In the genomic region with DNA sequence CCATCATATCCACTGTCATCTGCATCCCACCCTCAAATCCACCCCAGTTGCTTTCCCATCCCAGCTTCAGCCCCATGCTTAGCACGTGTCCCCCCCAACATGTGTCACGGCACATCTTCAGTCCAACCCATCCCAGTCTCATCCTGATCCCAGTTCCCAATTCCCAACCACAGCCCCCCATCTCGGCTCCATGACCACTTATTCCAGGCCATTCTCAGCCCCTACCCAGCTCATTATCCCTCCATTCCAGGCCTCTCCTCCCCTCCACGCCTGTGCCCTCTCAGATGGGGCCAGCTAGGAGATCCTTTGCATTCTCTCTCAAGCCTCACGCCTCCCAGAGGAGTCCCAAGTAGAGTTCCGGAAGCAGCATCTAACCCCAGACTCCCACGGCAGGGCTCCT, we compare ENCODE assay signal across 9 cellular contexts. TPM values are rescaled to one million over a fixed set of nuclear protein-coding genes. Genes with fewer than 3 reads are reported as not detected.
DNase-seq lines count a peak whose midpoint lies in the region; ATAC-seq and TF ChIP-seq lines count a peak whose summit lies in the region.
"Had no signal": no experiment of that assay in that cellular context is flagged by ENCODE, and none has a peak within 500 bp of the region (broad histone marks: within the 10 kb centered on the region; RNA-seq: fewer than 3 reads in every experiment).

No MANE protein-coding gene starts in this region.

- H3K4me3 Mint-ChIP-seq in CD8-positive, alpha-beta T cell, result peak overlapping the region; percentile 80
- peak overlapping the region; percentile 64 for H3K4me3 Mint-ChIP-seq in osteocyte (ENCODE audit: unreplicated experiment)

- no peaks in the 10 kb centered on the region for H3K9me3 ChIP-seq in CD8-positive, alpha-beta T cell (ENCODE audit: low read length)
- H3K9me3 ChIP-seq in effector memory CD4-positive, alpha-beta T cell (ENCODE audit: control insufficient read depth, low read length), result no peaks in the 10 kb centered on the region

- H3K4me1 ChIP-seq in CD8-positive, alpha-beta T cell (ENCODE audit: insufficient read depth, low read length), result peaks cover 48% of the 10 kb centered on the region
- peaks cover 10% of the 10 kb centered on the region for H3K4me1 ChIP-seq in effector memory CD4-positive, alpha-beta T cell (ENCODE audit: control insufficient read depth, insufficient read depth, low read length, poor library complexity, severe bottlenecking)

- POLR2A ChIA-PET in CD8-positive, alpha-beta T cell (lab: Charles Lee), result interaction anchor here (1.4 kb wide), 1 partner anchor 30 kb away, joined by 3 read pairs; no protein-coding TSS in a partner anchor

- no peak for ATAC-seq in CD8-positive, alpha-beta T cell

- no peak for TF ChIP-seq CTCF in CD8-positive, alpha-beta T cell (IDR thresholded peaks at IDR 0.05)
- no peak for TF ChIP-seq CTCF in osteocyte (IDR thresholded peaks at IDR 0.05)

- intact Hi-C loops in CD8-positive, alpha-beta T cell (cut with DNase I, micrococcal nuclease), result no loop called here

- TF ChIP-seq RAD21 in Ishikawa (IDR thresholded peaks at IDR 0.05; ENCODE audit: low read depth), result no peak

- H3K36me3 Mint-ChIP-seq in CD8-positive, alpha-beta T cell, result no peaks in the 10 kb centered on the region
- H3K36me3 Mint-ChIP-seq in osteocyte (ENCODE audit: unreplicated experiment), result no peaks in the 10 kb centered on the region

- peak overlapping the region; percentile 64 for H3K27ac Mint-ChIP-seq in CD8-positive, alpha-beta T cell
- peak overlapping the region; percentile 77 for H3K27ac Mint-ChIP-seq in osteocyte (ENCODE audit: unreplicated experiment)

- TF ChIP-seq EP300 in Ishikawa (IDR thresholded peaks at IDR 0.05; ENCODE audit: borderline replicate concordance), result no peak

- peaks cover 57% of the 10 kb centered on the region for H3K4me1 Mint-ChIP-seq in CD8-positive, alpha-beta T cell (ENCODE audit: low read depth)
- peaks cover 64% of the 10 kb centered on the region for H3K4me1 Mint-ChIP-seq in osteocyte (ENCODE audit: unreplicated experiment)

- CTCF ChIA-PET in CD8-positive, alpha-beta T cell (lab: Charles Lee), result interaction anchor here (0.8 to 6.6 kb wide), 3 partner anchors 19 to 30 kb away, joined by 4 to 33 read pairs (median 10); no protein-coding TSS in a partner anchor

- H3K9me3 Mint-ChIP-seq in CD8-positive, alpha-beta T cell, result no peaks in the 10 kb centered on the region
- no peaks in the 10 kb centered on the region for H3K9me3 Mint-ChIP-seq in osteocyte (ENCODE audit: unreplicated experiment)

- no peaks in the 10 kb centered on the region for H3K27me3 Mint-ChIP-seq in CD8-positive, alpha-beta T cell (ENCODE audit: low read depth)
- H3K27me3 Mint-ChIP-seq in osteocyte (ENCODE audit: unreplicated experiment), result no peaks in the 10 kb centered on the region

- no peaks in the 10 kb centered on the region for H3K36me3 ChIP-seq in CD8-positive, alpha-beta T cell (ENCODE audit: insufficient read depth, low read length)
- H3K36me3 ChIP-seq in effector memory CD4-positive, alpha-beta T cell (ENCODE audit: control insufficient read depth, insufficient read depth, low read length), result no peaks in the 10 kb centered on the region

- no peak overlapping the region for H3K4me3 ChIP-seq in CD8-positive, alpha-beta T cell (ENCODE audit: low read depth, low read length)
- H3K4me3 ChIP-seq in effector memory CD4-positive, alpha-beta T cell (ENCODE audit: insufficient read depth, low read depth, low read length, poor library complexity, severe bottlenecking), result no peak overlapping the region

- no peak overlapping the region for H3K27ac ChIP-seq in CD8-positive, alpha-beta T cell (ENCODE audit: low read depth, low read length)
- H3K27ac ChIP-seq in effector memory CD4-positive, alpha-beta T cell (ENCODE audit: insufficient read depth, low read length, poor library complexity, severe bottlenecking), result no peak overlapping the region

- no peak for DNase-seq in CD8-positive, alpha-beta T cell
- DNase-seq in ecto neural progenitor cell (ENCODE audit: low spot score) (peak; percentile 58), osteocyte (ENCODE audit: extremely low spot score, unreplicated experiment) (no peak), NCI-H187 treated with DMSO at 0.1 percent for 48 hours (lab: John Stamatoyannopoulos, UW) (no peak), DMS53 treated with DMSO at 0.1 percent for 48 hours (lab: John Stamatoyannopoulos, UW; ENCODE audit: unreplicated experiment) (no peak), OCI-M2 (lab: John Stamatoyannopoulos, UW; ENCODE audit: unreplicated experiment) (no peak)
- no peak for DNase-seq in effector memory CD4-positive, alpha-beta T cell
- DNase-seq: activated CD4-positive, alpha-beta T cell treated with anti-CD3 and anti-CD28 coated beads for 4 hours had no signal

- no peaks in the 10 kb centered on the region for H3K27me3 ChIP-seq in CD8-positive, alpha-beta T cell (ENCODE audit: insufficient read depth, low read length)
- no peaks in the 10 kb centered on the region for H3K27me3 ChIP-seq in effector memory CD4-positive, alpha-beta T cell (replicated peaks; ENCODE audit: control insufficient read depth, insufficient read depth, low read length, poor library complexity, severe bottlenecking)

TF ChIP-seq in Ishikawa, 13 proteins besides CTCF, POLR2A, EP300 and RAD21:
- TF ChIP-seq, protein P1, sequence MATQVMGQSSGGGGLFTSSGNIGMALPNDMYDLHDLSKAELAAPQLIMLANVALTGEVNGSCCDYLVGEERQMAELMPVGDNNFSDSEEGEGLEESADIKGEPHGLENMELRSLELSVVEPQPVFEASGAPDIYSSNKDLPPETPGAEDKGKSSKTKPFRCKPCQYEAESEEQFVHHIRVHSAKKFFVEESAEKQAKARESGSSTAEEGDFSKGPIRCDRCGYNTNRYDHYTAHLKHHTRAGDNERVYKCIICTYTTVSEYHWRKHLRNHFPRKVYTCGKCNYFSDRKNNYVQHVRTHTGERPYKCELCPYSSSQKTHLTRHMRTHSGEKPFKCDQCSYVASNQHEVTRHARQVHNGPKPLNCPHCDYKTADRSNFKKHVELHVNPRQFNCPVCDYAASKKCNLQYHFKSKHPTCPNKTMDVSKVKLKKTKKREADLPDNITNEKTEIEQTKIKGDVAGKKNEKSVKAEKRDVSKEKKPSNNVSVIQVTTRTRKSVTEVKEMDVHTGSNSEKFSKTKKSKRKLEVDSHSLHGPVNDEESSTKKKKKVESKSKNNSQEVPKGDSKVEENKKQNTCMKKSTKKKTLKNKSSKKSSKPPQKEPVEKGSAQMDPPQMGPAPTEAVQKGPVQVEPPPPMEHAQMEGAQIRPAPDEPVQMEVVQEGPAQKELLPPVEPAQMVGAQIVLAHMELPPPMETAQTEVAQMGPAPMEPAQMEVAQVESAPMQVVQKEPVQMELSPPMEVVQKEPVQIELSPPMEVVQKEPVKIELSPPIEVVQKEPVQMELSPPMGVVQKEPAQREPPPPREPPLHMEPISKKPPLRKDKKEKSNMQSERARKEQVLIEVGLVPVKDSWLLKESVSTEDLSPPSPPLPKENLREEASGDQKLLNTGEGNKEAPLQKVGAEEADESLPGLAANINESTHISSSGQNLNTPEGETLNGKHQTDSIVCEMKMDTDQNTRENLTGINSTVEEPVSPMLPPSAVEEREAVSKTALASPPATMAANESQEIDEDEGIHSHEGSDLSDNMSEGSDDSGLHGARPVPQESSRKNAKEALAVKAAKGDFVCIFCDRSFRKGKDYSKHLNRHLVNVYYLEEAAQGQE (IDR thresholded peaks at IDR 0.05; ENCODE audit: low read depth), result no peak
- TF ChIP-seq FOXM1 (IDR thresholded peaks at IDR 0.05; ENCODE audit: borderline replicate concordance, low read depth), result no peak
- TF ChIP-seq MAX (IDR thresholded peaks at IDR 0.05), result 0 out of 2 replicates have a peak, but pooled peaks have one; percentile 5
- TF ChIP-seq, protein P2, sequence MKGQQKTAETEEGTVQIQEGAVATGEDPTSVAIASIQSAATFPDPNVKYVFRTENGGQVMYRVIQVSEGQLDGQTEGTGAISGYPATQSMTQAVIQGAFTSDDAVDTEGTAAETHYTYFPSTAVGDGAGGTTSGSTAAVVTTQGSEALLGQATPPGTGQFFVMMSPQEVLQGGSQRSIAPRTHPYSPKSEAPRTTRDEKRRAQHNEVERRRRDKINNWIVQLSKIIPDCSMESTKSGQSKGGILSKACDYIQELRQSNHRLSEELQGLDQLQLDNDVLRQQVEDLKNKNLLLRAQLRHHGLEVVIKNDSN (IDR thresholded peaks at IDR 0.05), result no peak
- TF ChIP-seq ZBTB7A (IDR thresholded peaks at IDR 0.05; ENCODE audit: low read depth), result no peak

RNA-seq across cellular contexts. Expression of gene DBN1, which starts 0.7 kb away (rescaled TPM):
- total RNA-seq in CD8-positive, alpha-beta T cell, result 10 to 100 TPM; 16.2 to 19.9 TPM
- total RNA-seq in osteocyte, result 248 and 249 TPM in 2 replicates

RNA-seq across cellular contexts. Expression of gene PDLIM7, which starts 23.3 kb away (rescaled TPM):
- 1 to 10 TPM; 6.6 to 7.1 TPM for total RNA-seq in CD8-positive, alpha-beta T cell
- 312 and 358 TPM in 2 replicates for total RNA-seq in osteocyte

RNA-seq across cellular contexts. Expression of gene PRR7, which starts 27.5 kb away (rescaled TPM):
- total RNA-seq in CD8-positive, alpha-beta T cell, result 10 to 100 TPM; 21.0 TPM
- total RNA-seq in osteocyte, result 2.8 and 4.4 TPM in 2 replicates

RNA-seq across cellular contexts. Expression of gene DOK3, which starts 35.5 kb away (rescaled TPM):
- total RNA-seq in CD8-positive, alpha-beta T cell, result 1 to 10 TPM; 1.1 to 1.2 TPM
- total RNA-seq in osteocyte, result 5.5 and 7.2 TPM in 2 replicates

RNA-seq across cellular contexts. Expression of gene DDX41, which starts 42.7 kb away (rescaled TPM):
- 10 to 100 TPM; 66.8 to 71.0 TPM for total RNA-seq in CD8-positive, alpha-beta T cell
- total RNA-seq in osteocyte, result 68.7 and 83.1 TPM in 2 replicates

Comparison
In these comparisons a context has a peak if more than half of its experiments do, and no peak if none do; other contexts are left out.
1. RNA of gene DBN1, which starts 0.7 kb away (total RNA-seq): 248 to 249 TPM in osteocyte; 16.2 to 19.9 TPM in CD8-positive, alpha-beta T cell; every median in the first group is over 10 times any median in the second.
2. RNA of gene PDLIM7, which starts 23.3 kb away (total RNA-seq): 312 to 358 TPM in osteocyte; 6.6 to 7.1 TPM in CD8-positive, alpha-beta T cell; every median in the first group is over 10 times any median in the second.